In the genomic region with DNA sequence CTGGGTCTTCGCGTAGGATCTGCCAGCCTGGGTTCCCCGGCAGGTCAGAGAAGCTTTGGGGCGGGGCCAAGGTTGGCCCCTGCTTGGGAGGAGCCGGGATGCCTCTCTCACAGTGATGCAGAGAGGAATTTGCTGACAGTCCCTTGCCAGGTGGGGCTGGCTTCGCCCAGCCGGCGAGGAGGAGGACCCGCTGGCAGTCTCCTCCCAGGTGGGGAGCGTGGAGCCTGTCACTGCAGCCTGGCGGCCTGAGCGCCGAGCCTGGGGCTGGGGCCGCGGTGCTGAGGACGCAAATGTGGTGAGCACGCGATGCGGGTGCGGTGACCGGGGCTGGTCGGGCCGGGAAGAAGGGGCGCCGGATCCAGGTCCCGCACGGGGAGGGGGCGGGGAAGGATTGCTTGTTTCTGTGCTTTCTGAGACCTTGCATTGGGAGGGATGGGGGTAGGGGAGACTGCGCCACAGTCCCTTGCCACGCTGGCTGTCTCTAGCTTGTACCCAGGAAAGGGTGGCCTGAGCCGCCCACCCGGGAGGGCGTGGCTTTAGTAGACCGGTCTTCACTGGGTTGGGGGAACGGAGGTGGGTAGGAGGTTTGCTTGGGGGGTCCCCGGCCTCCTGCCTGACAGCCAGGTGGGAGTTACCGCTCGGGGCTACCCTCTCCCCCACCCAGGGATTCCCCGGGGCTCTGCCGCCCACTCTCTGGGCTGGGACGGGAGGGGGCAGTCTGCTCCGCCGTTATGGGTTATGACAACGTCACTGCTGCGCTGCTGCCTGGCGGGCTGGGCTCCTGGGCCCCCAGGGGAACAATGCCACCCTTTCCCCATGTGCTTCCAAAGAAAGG, we compare ENCODE assay signal across 8 cellular contexts. TPM values are rescaled to one million over a fixed set of nuclear protein-coding genes. Genes with fewer than 3 reads are reported as not detected.
DNase-seq lines count a peak whose midpoint lies in the region; ATAC-seq and TF ChIP-seq lines count a peak whose summit lies in the region.

A gene with protein sequence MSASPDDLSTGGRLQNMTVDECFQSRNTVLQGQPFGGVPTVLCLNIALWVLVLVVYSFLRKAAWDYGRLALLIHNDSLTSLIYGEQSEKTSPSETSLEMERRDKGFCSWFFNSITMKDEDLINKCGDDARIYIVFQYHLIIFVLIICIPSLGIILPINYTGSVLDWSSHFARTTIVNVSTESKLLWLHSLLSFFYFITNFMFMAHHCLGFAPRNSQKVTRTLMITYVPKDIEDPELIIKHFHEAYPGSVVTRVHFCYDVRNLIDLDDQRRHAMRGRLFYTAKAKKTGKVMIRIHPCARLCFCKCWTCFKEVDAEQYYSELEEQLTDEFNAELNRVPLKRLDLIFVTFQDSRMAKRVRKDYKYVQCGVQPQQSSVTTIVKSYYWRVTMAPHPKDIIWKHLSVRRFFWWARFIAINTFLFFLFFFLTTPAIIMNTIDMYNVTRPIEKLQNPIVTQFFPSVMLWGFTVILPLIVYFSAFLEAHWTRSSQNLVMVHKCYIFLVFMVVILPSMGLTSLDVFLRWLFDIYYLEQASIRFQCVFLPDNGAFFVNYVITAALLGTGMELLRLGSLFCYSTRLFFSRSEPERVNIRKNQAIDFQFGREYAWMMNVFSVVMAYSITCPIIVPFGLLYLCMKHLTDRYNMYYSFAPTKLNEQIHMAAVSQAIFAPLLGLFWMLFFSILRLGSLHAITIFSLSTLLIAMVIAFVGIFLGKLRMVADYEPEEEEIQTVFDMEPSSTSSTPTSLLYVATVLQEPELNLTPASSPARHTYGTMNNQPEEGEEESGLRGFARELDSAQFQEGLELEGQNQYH (plus strand): TSS at position 196 of the 835 bp plus-strand sequence. CDS start 37,016 bp downstream, outside the sequence.

- no peak within 1 kb of the TSS for H3K27ac ChIP-seq in neuronal stem cell (replicated peaks; ENCODE audit: low read length)
- peak within 1 kb of the TSS; percentile 25 to 37 (median 30) for H3K27ac ChIP-seq in transverse colon

- H3K4me3 ChIP-seq in fibroblast of the aortic adventitia (ENCODE audit: low read depth, low read length), result peak within 1 kb of the TSS; percentile 17
- peak within 1 kb of the TSS; percentile 47 to 82 for H3K4me3 ChIP-seq in neuronal stem cell (ENCODE audit: low read length in 2 of 2)
- H3K4me3 ChIP-seq in transverse colon, result peak within 1 kb of the TSS; percentile 42 to 52 (median 48)

- ATAC-seq in GM18517 (IDR thresholded peaks at IDR 0.05; ENCODE audit: unreplicated experiment) (peak; percentile 85), GM21737 (IDR thresholded peaks at IDR 0.05; ENCODE audit: unreplicated experiment) (no peak)

- peak within 1 kb of the TSS; percentile 93 for H3K4me2 ChIP-seq in neuronal stem cell (ENCODE audit: insufficient read depth, low read length, poor library complexity, severe bottlenecking)

- peak within 1 kb of the TSS; percentile 72 for H3K18ac ChIP-seq in neuronal stem cell (ENCODE audit: low read length)

- H2AK5ac ChIP-seq in neuronal stem cell (ENCODE audit: low read depth, low read length), result peak within 1 kb of the TSS; percentile 76

- peak within 1 kb of the TSS; percentile 41 for H3K14ac ChIP-seq in neuronal stem cell (ENCODE audit: low read length)

- peak within 1 kb of the TSS; percentile 70 for H2BK5ac ChIP-seq in neuronal stem cell (ENCODE audit: low read length)

- TF ChIP-seq EP300 in transverse colon (IDR thresholded peaks at IDR 0.05; ENCODE audit: low read depth), result no peak

- H3K4me1 ChIP-seq in neuronal stem cell (ENCODE audit: control insufficient read depth in 2 of 2, insufficient read depth in 1 of 2, low read depth in 1 of 2, low read length in 2 of 2) (peaks cover 4 to 13% of the 10 kb centered on the region in 2 donors), transverse colon (peaks cover 8 to 47% (median 31%) of the 10 kb centered on the region in 4 donors)

- H3K4ac ChIP-seq in neuronal stem cell (ENCODE audit: low read length), result peak within 1 kb of the TSS; percentile 23

- H4K8ac ChIP-seq in neuronal stem cell (ENCODE audit: low read depth, low read length), result no peak within 1 kb of the TSS

- TF ChIP-seq POLR2A in transverse colon (IDR thresholded peaks at IDR 0.05), result peak; percentile 78

- H2BK12ac ChIP-seq in neuronal stem cell (ENCODE audit: low read length), result peak within 1 kb of the TSS; percentile 67

- H3K9ac ChIP-seq in neuronal stem cell (ENCODE audit: low read depth, low read length, poor library complexity), result peak within 1 kb of the TSS; percentile 85

- DNase-seq in HUDEP-2 (lab: John Stamatoyannopoulos, UW; ENCODE audit: unreplicated experiment in 76 of 76) (peak in 69 of 76 experiments; percentile 15 to 84 (median 56)), NOMO-1 (lab: John Stamatoyannopoulos, UW; ENCODE audit: unreplicated experiment in 2 of 2) (peak; percentile 83 to 86), activated T-cell treated with anti-CD3 and anti-CD28 coated beads for 4 hours (peak; percentile 30), fibroblast of the aortic adventitia (ENCODE audit: low read depth) (no peak), neuronal stem cell (ENCODE audit: low spot score) (peak; percentile 85), transverse colon (peak; percentile 85)

- H3K36me3 ChIP-seq in neuronal stem cell (replicated peaks in 1 of 2; ENCODE audit: control insufficient read depth in 2 of 2, insufficient read depth in 2 of 2, low read length in 2 of 2) (no peaks in the 10 kb centered on the region), transverse colon (no peaks in the 10 kb centered on the region)

- peak within 1 kb of the TSS; percentile 93 for H2AFZ ChIP-seq in neuronal stem cell (ENCODE audit: low read length)

- H3K9me3 ChIP-seq in neuronal stem cell (replicated peaks in 1 of 2; ENCODE audit: control insufficient read depth in 2 of 2, insufficient read depth in 1 of 2, low read depth in 1 of 2, low read length in 2 of 2) (no peaks in the 10 kb centered on the region), transverse colon (no peaks in the 10 kb centered on the region)

- H3K27me3 ChIP-seq in neuronal stem cell (ENCODE audit: control insufficient read depth in 3 of 3, insufficient read depth in 3 of 3, low read depth in 1 of 3, low read length in 3 of 3) (peaks cover 0 to 26% (median 0%) of the 10 kb centered on the region in 3 experiments), transverse colon (peaks cover 28% of the 10 kb centered on the region)

- H3K79me1 ChIP-seq in neuronal stem cell (ENCODE audit: low read depth, low read length), result no peaks in the 10 kb centered on the region

- peak within 1 kb of the TSS; percentile 81 for H3K23ac ChIP-seq in neuronal stem cell (ENCODE audit: low read depth, low read length, poor library complexity)

- H2BK15ac ChIP-seq in neuronal stem cell (ENCODE audit: low read length), result peak within 1 kb of the TSS; percentile 25

- in situ Hi-C loops in transverse colon (cut with MboI; ENCODE audit: low pct_ligation_motif_present in 1 of 4, low pct_unique_long_range_greater_than_20kb in 1 of 4, low sequenced_read_pairs in 3 of 4), result no loop called here

- intact Hi-C loops in transverse colon (cut with DNase I; ENCODE audit: low total_unique reads), result loop anchor here (1.0 kb wide), 1 partner anchor 47 kb away; no protein-coding TSS in a partner anchor

- no CpG with 5 or more reads among the region's 46 CpGs for WGBS in neuronal stem cell (ENCODE audit: extremely low coverage in 2 of 2, insufficient read length in 2 of 2, insufficient replicate concordance in 1 of 2), 2 donors
- 5% methylated on average over 26 of the region's 46 CpGs; no CpG with 5 or more reads in 1 of the 2 donors for WGBS in transverse colon (ENCODE audit: low coverage in 1 of 2), 2 donors

- H4K91ac ChIP-seq in neuronal stem cell (ENCODE audit: low read depth, low read length, poor library complexity), result no peak within 1 kb of the TSS

- TF ChIP-seq CTCF in fibroblast of the aortic adventitia (IDR thresholded peaks at IDR 0.05; ENCODE audit: insufficient read depth, low read length) (no peak), transverse colon (IDR thresholded peaks at IDR 0.05) (no peak)

- no peak within 1 kb of the TSS for H2BK120ac ChIP-seq in neuronal stem cell (ENCODE audit: low read depth, low read length)

RNA-seq across cellular contexts. Expression of the gene that starts here (rescaled TPM):
- total RNA-seq in fibroblast of the aortic adventitia (ENCODE audit: low replicate concordance) (1.9 TPM in 1 of 2 replicates, not detected in the other), transverse colon (10 to 100 TPM; 20.1 to 60.2 (median 33.9) TPM)
- polyA plus RNA-seq in neuronal stem cell (2013, experiment 1 of 2), result 1.9 TPM
- polyA plus RNA-seq in neuronal stem cell (2013, experiment 2 of 2), result 1.9 TPM
